Comparison of ENCODE assay signal across 8 cellular contexts in genomic region chr6:26054937-26055669, GRCh38. TPM values are rescaled to one million over a fixed set of nuclear protein-coding genes. Genes with fewer than 3 reads are reported as not detected.
DNase-seq lines count a peak whose midpoint lies in the region; ATAC-seq and TF ChIP-seq lines count a peak whose summit lies in the region.

No MANE protein-coding gene starts in this region.

- H3K27me3 ChIP-seq in ectodermal cell (ENCODE audit: control insufficient read depth, insufficient read depth, low read length, poor library complexity, severe bottlenecking) (no peaks in the 10 kb centered on the region), lower lobe of right lung (ENCODE audit: low read depth) (no peaks in the 10 kb centered on the region)

- peak overlapping the region; percentile 93 for H3K4me3 ChIP-seq in ectodermal cell (ENCODE audit: insufficient read depth, low read depth, low read length)
- H3K4me3 ChIP-seq in lower lobe of right lung, result peak overlapping the region; percentile 59

- ATAC-seq in GM19372 (IDR thresholded peaks at IDR 0.05; ENCODE audit: low read depth, unreplicated experiment), result peak; percentile 42
- ATAC-seq in HG03520 (IDR thresholded peaks at IDR 0.05; ENCODE audit: unreplicated experiment), result peak; percentile 40
- ATAC-seq in lower lobe of right lung, result peak; percentile 88 to 93

- intact Hi-C loops in CD14-positive monocyte (cut with micrococcal nuclease), result loop anchor here in 1 of 2 donors (5.0 kb wide), 1 partner anchor 33 kb away; a partner anchor contains a TSS
- intact Hi-C loops in activated CD4-positive, alpha-beta memory T cell treated with anti-CD3 and anti-CD28 coated beads for 36 hours (cut with micrococcal nuclease), result loop anchor here (1.0 to 10.0 kb wide), 8 partner anchors 10 to 480 kb away; partner anchors contain the start of gene HMGN4
- intact Hi-C loops in lower lobe of right lung (cut with DNase I), result no loop called here

- H3K9me3 ChIP-seq in ectodermal cell (ENCODE audit: control insufficient read depth, low read length) (no peaks in the 10 kb centered on the region), lower lobe of right lung (no peaks in the 10 kb centered on the region)

- H3K27ac ChIP-seq in ectodermal cell (ENCODE audit: insufficient read depth, low read depth, low read length, poor library complexity, severe bottlenecking) (peak overlapping the region; percentile 93), lower lobe of right lung (peak overlapping the region; percentile 93)

- peak overlapping the region; percentile 99 to 100 for H3K4me3 Mint-ChIP-seq in CD14-positive monocyte
- peak overlapping the region; percentile 93 for H3K4me3 Mint-ChIP-seq in activated CD4-positive, alpha-beta memory T cell treated with anti-CD3 and anti-CD28 coated beads for 36 hours

- H3K4me1 Mint-ChIP-seq in CD14-positive monocyte, result peaks cover 27% of the 10 kb centered on the region
- H3K4me1 Mint-ChIP-seq in activated CD4-positive, alpha-beta memory T cell treated with anti-CD3 and anti-CD28 coated beads for 36 hours (ENCODE audit: low read depth), result peaks cover 22% of the 10 kb centered on the region

- WGBS in ectodermal cell, 2 experiments, result 1% methylated on average over 27 to 28 of the region's 28 CpGs

- no peaks in the 10 kb centered on the region for H3K9me3 Mint-ChIP-seq in CD14-positive monocyte
- H3K9me3 Mint-ChIP-seq in activated CD4-positive, alpha-beta memory T cell treated with anti-CD3 and anti-CD28 coated beads for 36 hours, result peaks cover 3% of the 10 kb centered on the region

- CTCF ChIA-PET in activated CD4-positive, alpha-beta memory T cell treated with anti-CD3 and anti-CD28 coated beads for 36 hours (lab: Charles Lee), result interaction anchor here (0.9 to 1.6 kb wide), 3 partner anchors 9 to 24 kb away, joined by 4 to 5 read pairs (median 5); a partner anchor contains a TSS

- H3K27me3 Mint-ChIP-seq in CD14-positive monocyte (ENCODE audit: low read depth in 3 of 3), result peaks cover 0 to 1% (median 0%) of the 10 kb centered on the region in 3 donors
- H3K27me3 Mint-ChIP-seq in activated CD4-positive, alpha-beta memory T cell treated with anti-CD3 and anti-CD28 coated beads for 36 hours, result peaks cover 14% of the 10 kb centered on the region

- no peak for TF ChIP-seq CTCF in CD14-positive monocyte (IDR thresholded peaks at IDR 0.05)
- TF ChIP-seq CTCF in lower lobe of right lung (IDR thresholded peaks at IDR 0.05), result no peak

- peak overlapping the region; percentile 87 to 95 (median 94) for H3K27ac Mint-ChIP-seq in CD14-positive monocyte
- peak overlapping the region; percentile 98 for H3K27ac Mint-ChIP-seq in activated CD4-positive, alpha-beta memory T cell treated with anti-CD3 and anti-CD28 coated beads for 36 hours

- H3K36me3 Mint-ChIP-seq in CD14-positive monocyte, result no peaks in the 10 kb centered on the region
- peaks cover 13% of the 10 kb centered on the region for H3K36me3 Mint-ChIP-seq in activated CD4-positive, alpha-beta memory T cell treated with anti-CD3 and anti-CD28 coated beads for 36 hours

- peaks cover 6% of the 10 kb centered on the region for H3K4me1 ChIP-seq in ectodermal cell (ENCODE audit: control insufficient read depth, insufficient read depth, low read length)
- H3K4me1 ChIP-seq in lower lobe of right lung, result peaks cover 8% of the 10 kb centered on the region

- POLR2A ChIA-PET in activated CD4-positive, alpha-beta memory T cell treated with anti-CD3 and anti-CD28 coated beads for 36 hours (lab: Charles Lee), result interaction anchor here (0.5 to 5.3 kb wide), 26 partner anchors 9 to 1835 kb away, joined by 3 to 121 read pairs (median 6); partner anchors contain the start of gene HFE

- no peaks in the 10 kb centered on the region for H3K36me3 ChIP-seq in ectodermal cell (ENCODE audit: control insufficient read depth, insufficient read depth, low read length)
- no peaks in the 10 kb centered on the region for H3K36me3 ChIP-seq in lower lobe of right lung

- DNase-seq in CD14-positive monocyte (ENCODE audit: low spot score) (peak; percentile 85), NCI-H748 treated with DMSO at 0.1 percent for 48 hours (lab: John Stamatoyannopoulos, UW) (peak; percentile 92), lower lobe of right lung (peak; percentile 86)
- DNase-seq in activated CD4-positive, alpha-beta memory T cell treated with anti-CD3 and anti-CD28 coated beads for 36 hours, result peak; percentile 94
- peak; percentile 69 to 81 (median 74) for DNase-seq in stimulated activated CD4-positive, alpha-beta T cell treated with anti-CD3 and anti-CD28 coated beads, TNF-alpha, amount 100 ng/mL, for 24 hours (ENCODE audit: low read depth in 3 of 3)

RNA-seq across cellular contexts. Expression of gene HFE, which starts 32.1 kb away (rescaled TPM):
- 10 to 100 TPM; 14.1 to 16.1 TPM for polyA plus RNA-seq in CD14-positive monocyte
- total RNA-seq in activated CD4-positive, alpha-beta memory T cell treated with anti-CD3 and anti-CD28 coated beads for 36 hours, result 1 to 10 TPM; 1.0 to 1.4 TPM
- polyA plus RNA-seq in ectodermal cell (2013, experiment 1 of 4), result 0.78 TPM
- 0.92 TPM for polyA plus RNA-seq in ectodermal cell (2013, experiment 2 of 4)
- 0.85 TPM for polyA plus RNA-seq in ectodermal cell (2013, experiment 3 of 4)
- polyA plus RNA-seq in ectodermal cell (2013, experiment 4 of 4), result 0.93 TPM
- 12.4 TPM for total RNA-seq in lower lobe of right lung

Comparison
In these comparisons a context has a peak if more than half of its experiments do, and no peak if none do; other contexts are left out.
1. Peak in every context shown above with its lines: DNase-seq, ATAC-seq, H3K4me3 ChIP-seq and H3K27ac ChIP-seq.
2. ATAC-seq: peak in every context shown above with its lines; median percentile 90 in lower lobe of right lung; 42 in GM19372; 40 in HG03520.